ENCODE assay signal across 12 cellular contexts in the genomic region with DNA sequence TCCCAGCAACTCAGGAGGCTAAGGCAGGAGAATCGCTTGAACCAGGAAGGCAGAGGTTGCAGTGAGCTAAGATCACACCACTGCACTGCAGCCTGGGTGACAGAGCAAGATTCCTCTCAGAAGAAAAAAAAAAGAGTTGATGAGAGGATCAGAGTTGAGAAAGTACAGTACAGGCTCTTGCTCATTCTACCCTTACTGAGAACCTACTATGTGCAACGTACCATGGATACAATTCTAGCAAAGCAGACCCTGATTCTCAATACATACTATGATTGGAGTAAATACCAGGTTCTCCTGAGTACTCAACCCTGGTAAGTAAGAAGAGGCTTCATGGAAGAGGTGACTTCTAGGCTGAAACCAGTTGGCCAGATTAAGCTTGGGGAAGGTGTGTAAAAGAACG. TPM values are rescaled to one million over a fixed set of nuclear protein-coding genes. Genes with fewer than 3 reads are reported as not detected.
A peak's percentile ranks its signal among the peaks of the same experiment; 100 is the strongest.
DNase-seq lines count a peak whose midpoint lies in the region; ATAC-seq and TF ChIP-seq lines count a peak whose summit lies in the region.
"Had no signal": no experiment of that assay in that cellular context is flagged by ENCODE, and none has a peak within 500 bp of the region (broad histone marks: within the 10 kb centered on the region; RNA-seq: fewer than 3 reads in every experiment).

No MANE protein-coding gene starts in this region.

- H3K36me3 Mint-ChIP-seq in activated naive CD4-positive, alpha-beta T cell treated with anti-CD3 and anti-CD28 coated beads, Interleukin-2, amount 50 U/mL, for 72 hours = peaks cover 21 to 30% of the 10 kb centered on the region in 2 donors
- peaks cover 16% of the 10 kb centered on the region for H3K36me3 Mint-ChIP-seq in activated naive CD4-positive, alpha-beta T cell treated with anti-CD3 and anti-CD28 coated beads for 36 hours (ENCODE audit: low read depth)
- peaks cover 21% of the 10 kb centered on the region for H3K36me3 Mint-ChIP-seq in activated CD8-positive, alpha-beta T cell treated with anti-CD3 and anti-CD28 coated beads for 36 hours (ENCODE audit: low read depth)
- H3K36me3 Mint-ChIP-seq in immature natural killer cell = peaks cover 16 to 23% (median 22%) of the 10 kb centered on the region in 3 donors

- CTCF ChIA-PET in activated naive CD4-positive, alpha-beta T cell treated with anti-CD3 and anti-CD28 coated beads for 36 hours (lab: Charles Lee) = interaction anchor here (1.4 to 2.5 kb wide), 2 partner anchors 13 to 16 kb away, joined by 3 to 16 read pairs; no protein-coding TSS in a partner anchor
- CTCF ChIA-PET in activated CD8-positive, alpha-beta T cell treated with anti-CD3 and anti-CD28 coated beads for 36 hours (lab: Charles Lee) = interaction anchor here (1.5 to 3.2 kb wide), 5 partner anchors 16 to 37 kb away, joined by 5 to 17 read pairs (median 6); no protein-coding TSS in a partner anchor

- no peak for ATAC-seq in activated naive CD4-positive, alpha-beta T cell treated with anti-CD3 and anti-CD28 coated beads, Interleukin-2, amount 50 U/mL, for 72 hours
- no peak for ATAC-seq in activated CD8-positive, alpha-beta T cell treated with anti-CD3 and anti-CD28 coated beads for 36 hours
- no peak for ATAC-seq in HG03571 (IDR thresholded peaks at IDR 0.05; ENCODE audit: unreplicated experiment)
- ATAC-seq: left lung had no signal

- WGBS in thyroid gland, 2 donors = 89 to 92% methylated on average over 3 of the region's 3 CpGs

- no peaks in the 10 kb centered on the region for H3K36me3 ChIP-seq in thyroid gland

- H3K27me3 Mint-ChIP-seq in activated naive CD4-positive, alpha-beta T cell treated with anti-CD3 and anti-CD28 coated beads for 36 hours (ENCODE audit: low read depth) = no peaks in the 10 kb centered on the region
- H3K27me3 Mint-ChIP-seq in activated CD8-positive, alpha-beta T cell treated with anti-CD3 and anti-CD28 coated beads for 36 hours = no peaks in the 10 kb centered on the region
- H3K27me3 Mint-ChIP-seq in immature natural killer cell (ENCODE audit: low read depth in 3 of 3) = peaks cover 1 to 6% (median 5%) of the 10 kb centered on the region in 3 donors

- peak overlapping the region; percentile 91 to 93 (median 92) for H3K27ac ChIP-seq in thyroid gland

- intact Hi-C loops in activated naive CD4-positive, alpha-beta T cell treated with anti-CD3 and anti-CD28 coated beads for 36 hours (cut with micrococcal nuclease) = no loop called here
- intact Hi-C loops in activated CD8-positive, alpha-beta T cell treated with anti-CD3 and anti-CD28 coated beads for 36 hours (cut with micrococcal nuclease) = loop anchor here (2.0 to 5.0 kb wide), 3 partner anchors 15 to 80 kb away; a partner anchor contains a TSS
- intact Hi-C loops in thyroid gland (cut with DNase I) = no loop called here

- no peaks in the 10 kb centered on the region for H3K27me3 ChIP-seq in thyroid gland
- H3K27me3 ChIP-seq: left lung had no signal

- POLR2A ChIA-PET in activated CD8-positive, alpha-beta T cell treated with anti-CD3 and anti-CD28 coated beads for 36 hours (lab: Charles Lee) = interaction anchor here (0.9 to 3.8 kb wide), 4 partner anchors 8 to 15 kb away, joined by 4 to 34 read pairs (median 6); no protein-coding TSS in a partner anchor

- no peak overlapping the region for H3K4me3 Mint-ChIP-seq in activated naive CD4-positive, alpha-beta T cell treated with anti-CD3 and anti-CD28 coated beads for 36 hours
- no peak overlapping the region for H3K4me3 Mint-ChIP-seq in activated CD8-positive, alpha-beta T cell treated with anti-CD3 and anti-CD28 coated beads for 36 hours
- H3K4me3 Mint-ChIP-seq in immature natural killer cell = peak overlapping the region; percentile 74 to 85 (median 83)

- peaks cover 46 to 62% of the 10 kb centered on the region in 2 donors for H3K4me1 ChIP-seq in thyroid gland

- peaks cover 54% of the 10 kb centered on the region for H3K4me1 Mint-ChIP-seq in activated naive CD4-positive, alpha-beta T cell treated with anti-CD3 and anti-CD28 coated beads for 36 hours (ENCODE audit: low read depth)
- peaks cover 49% of the 10 kb centered on the region for H3K4me1 Mint-ChIP-seq in activated CD8-positive, alpha-beta T cell treated with anti-CD3 and anti-CD28 coated beads for 36 hours (ENCODE audit: low read depth)
- peaks cover 51 to 70% of the 10 kb centered on the region in 2 donors for H3K4me1 Mint-ChIP-seq in immature natural killer cell

- peak overlapping the region; percentile 0 to 6 for H3K27ac Mint-ChIP-seq in activated naive CD4-positive, alpha-beta T cell treated with anti-CD3 and anti-CD28 coated beads, Interleukin-2, amount 50 U/mL, for 72 hours
- no peak overlapping the region for H3K27ac Mint-ChIP-seq in activated naive CD4-positive, alpha-beta T cell treated with anti-CD3 and anti-CD28 coated beads for 36 hours
- H3K27ac Mint-ChIP-seq in activated CD8-positive, alpha-beta T cell treated with anti-CD3 and anti-CD28 coated beads for 36 hours = peak overlapping the region; percentile 78
- H3K27ac Mint-ChIP-seq in immature natural killer cell = peak overlapping the region; percentile 89 to 97 (median 94)

- DNase-seq in activated naive CD4-positive, alpha-beta T cell treated with anti-CD3 and anti-CD28 coated beads, Interleukin-2, amount 50 U/mL, for 72 hours (ENCODE audit: low spot score in 2 of 2) = no peak
- no peak for DNase-seq in activated naive CD4-positive, alpha-beta T cell treated with anti-CD3 and anti-CD28 coated beads for 36 hours
- DNase-seq in activated CD8-positive, alpha-beta T cell treated with anti-CD3 and anti-CD28 coated beads for 36 hours = no peak
- DNase-seq in immature natural killer cell = no peak
- no peak for DNase-seq in thyroid gland
- DNase-seq in middle frontal gyrus (ENCODE audit: extremely low spot score, low spot score) = no peak
- no peak for DNase-seq in NCI-H1417 (lab: John Stamatoyannopoulos, UW)
- DNase-seq: left lung, NCI-H1930, occipital lobe had no signal

- no peak for TF ChIP-seq POLR2A in thyroid gland (IDR thresholded peaks at IDR 0.05)

- TF ChIP-seq CTCF in activated CD8-positive, alpha-beta T cell treated with anti-CD3 and anti-CD28 coated beads for 36 hours (IDR thresholded peaks at IDR 0.05) = no peak
- TF ChIP-seq CTCF in thyroid gland (IDR thresholded peaks at IDR 0.05) = no peak

- H3K9me3 ChIP-seq in thyroid gland = no peaks in the 10 kb centered on the region
- H3K9me3 ChIP-seq: left lung had no signal

- H3K9me3 Mint-ChIP-seq in activated naive CD4-positive, alpha-beta T cell treated with anti-CD3 and anti-CD28 coated beads, Interleukin-2, amount 50 U/mL, for 72 hours = no peaks in the 10 kb centered on the region
- H3K9me3 Mint-ChIP-seq in activated naive CD4-positive, alpha-beta T cell treated with anti-CD3 and anti-CD28 coated beads for 36 hours = no peaks in the 10 kb centered on the region
- H3K9me3 Mint-ChIP-seq in activated CD8-positive, alpha-beta T cell treated with anti-CD3 and anti-CD28 coated beads for 36 hours = no peaks in the 10 kb centered on the region
- H3K9me3 Mint-ChIP-seq in immature natural killer cell = no peaks in the 10 kb centered on the region

- no peak overlapping the region for H3K4me3 ChIP-seq in thyroid gland (replicated peaks in 1 of 3)

RNA-seq across cellular contexts. Expression of a gene that starts 1.2 kb away (rescaled TPM):
- 10 to 100 TPM in 1 of 2 donors, 1 to 10 TPM in 1; 7.3 to 30.9 TPM for total RNA-seq in activated naive CD4-positive, alpha-beta T cell treated with anti-CD3 and anti-CD28 coated beads, Interleukin-2, amount 50 U/mL, for 72 hours
- total RNA-seq in activated naive CD4-positive, alpha-beta T cell treated with anti-CD3 and anti-CD28 coated beads for 36 hours = 10 to 100 TPM; 17.8 to 18.2 TPM
- total RNA-seq in activated CD8-positive, alpha-beta T cell treated with anti-CD3 and anti-CD28 coated beads for 36 hours = 10 to 100 TPM; 11.3 to 12.0 TPM
- polyA plus RNA-seq in immature natural killer cell = 10 to 100 TPM; 24.0 to 45.4 (median 34.0) TPM
- 100 to 1,000 TPM in 2 of 4 donors, 10 to 100 TPM in 2; 51.1 to 145 (median 96.1) TPM for total RNA-seq in thyroid gland

RNA-seq across cellular contexts. Expression of a gene that starts 57.4 kb away (rescaled TPM):
- total RNA-seq in activated naive CD4-positive, alpha-beta T cell treated with anti-CD3 and anti-CD28 coated beads, Interleukin-2, amount 50 U/mL, for 72 hours = 10 to 100 TPM; 30.4 TPM
- total RNA-seq in activated naive CD4-positive, alpha-beta T cell treated with anti-CD3 and anti-CD28 coated beads for 36 hours = 10 to 100 TPM; 31.5 to 33.0 TPM
- total RNA-seq in activated CD8-positive, alpha-beta T cell treated with anti-CD3 and anti-CD28 coated beads for 36 hours = 10 to 100 TPM; 32.4 to 36.2 TPM
- 10 to 100 TPM; 11.0 to 17.8 (median 13.8) TPM for polyA plus RNA-seq in immature natural killer cell
- 10 to 100 TPM in 3 of 4 donors, 1 to 10 TPM in 1; 7.8 to 15.6 (median 12.5) TPM for total RNA-seq in thyroid gland

RNA-seq across cellular contexts. Expression of a gene that starts 59.1 kb away (rescaled TPM):
- total RNA-seq in activated naive CD4-positive, alpha-beta T cell treated with anti-CD3 and anti-CD28 coated beads, Interleukin-2, amount 50 U/mL, for 72 hours = not detected
- total RNA-seq in activated naive CD4-positive, alpha-beta T cell treated with anti-CD3 and anti-CD28 coated beads for 36 hours = not detected
- total RNA-seq in activated CD8-positive, alpha-beta T cell treated with anti-CD3 and anti-CD28 coated beads for 36 hours = not detected
- not detected for polyA plus RNA-seq in immature natural killer cell
- not detected for total RNA-seq in thyroid gland
- total RNA-seq: left lung, occipital lobe, SK-MEL-5 had no signal

Comparison
In these comparisons a context has a peak if more than half of its experiments do, and no peak if none do; other contexts are left out.
1. H3K4me3 Mint-ChIP-seq: peak in immature natural killer cell (5 of 5); none in activated naive CD4-positive, alpha-beta T cell treated with anti-CD3 and anti-CD28 coated beads for 36 hours (single experiment) and activated CD8-positive, alpha-beta T cell treated with anti-CD3 and anti-CD28 coated beads for 36 hours (single experiment).